ENCODE assay signal across 8 cellular contexts in the genomic region with DNA sequence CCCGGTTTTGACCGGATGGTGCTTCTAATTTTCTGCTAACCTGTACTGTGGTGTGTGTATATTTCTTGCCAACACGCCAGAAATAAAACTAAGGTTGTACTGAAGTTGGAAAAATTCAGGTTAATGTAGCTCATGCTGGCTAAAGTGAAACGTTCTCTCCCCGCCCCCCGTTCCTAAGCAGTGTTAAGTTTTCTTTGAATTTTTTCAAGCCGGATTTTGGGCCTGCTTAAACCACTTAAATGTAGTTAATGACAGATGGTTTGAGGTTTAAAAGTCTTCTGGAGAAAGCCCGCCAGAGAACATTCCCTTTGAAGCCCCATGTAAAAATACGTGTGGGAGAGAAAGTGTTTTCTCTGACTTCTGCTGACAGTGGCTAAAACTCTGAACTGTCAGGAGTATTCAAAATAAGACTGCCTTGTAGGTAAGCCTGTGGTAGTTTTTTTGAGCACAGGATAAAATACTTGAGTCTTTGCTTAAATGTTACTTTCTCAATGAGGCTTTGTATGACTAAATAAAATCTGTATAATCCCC.
DNase-seq lines count a peak whose midpoint lies in the region; ATAC-seq and TF ChIP-seq lines count a peak whose summit lies in the region.

No MANE protein-coding gene starts in this region.

- H4K20me1 ChIP-seq in SU-DHL-6 (ENCODE audit: low read depth, low read length) = no peaks in the 10 kb centered on the region

- peak overlapping the region; percentile 94 for H3K27ac ChIP-seq in SU-DHL-6 (ENCODE audit: low read depth, low read length)
- peak overlapping the region; percentile 71 for H3K27ac ChIP-seq in skeletal muscle tissue (ENCODE audit: low read depth, low read length)

- no peak for ATAC-seq in HG02623 (IDR thresholded peaks at IDR 0.05; ENCODE audit: unreplicated experiment)

- 0 out of 2 replicates have a peak, but pooled peaks cover 2% of the 10 kb centered on the region for H3K36me3 ChIP-seq in SU-DHL-6 (ENCODE audit: low read length)
- H3K36me3 ChIP-seq in skeletal muscle tissue (ENCODE audit: control insufficient read depth in 3 of 3, insufficient read depth in 3 of 3, low read length in 3 of 3) = no peaks in the 10 kb centered on the region

- peaks cover 12 to 20% (median 18%) of the 10 kb centered on the region in 3 donors for H3K4me1 ChIP-seq in skeletal muscle tissue (ENCODE audit: control insufficient read depth in 3 of 3, insufficient read depth in 3 of 3, low read length in 3 of 3)

- DNase-seq in NCI-H146 (lab: John Stamatoyannopoulos, UW) = peak; percentile 56
- DNase-seq in NCI-H146 treated with DMSO at 0.1 percent for 48 hours (lab: John Stamatoyannopoulos, UW; ENCODE audit: unreplicated experiment) = no peak
- no peak for DNase-seq in fibroblast of mammary gland (ENCODE audit: low read depth)
- no peak for DNase-seq in NCI-H2029 (lab: John Stamatoyannopoulos, UW)
- DNase-seq in DMS114 treated with DMSO at 0.1 percent for 48 hours (lab: John Stamatoyannopoulos, UW; ENCODE audit: unreplicated experiment) = no peak

- peak overlapping the region; percentile 69 for H3K4me2 ChIP-seq in SU-DHL-6 (ENCODE audit: low read depth, low read length, poor library complexity, severe bottlenecking)

- H3K9ac ChIP-seq in SU-DHL-6 (ENCODE audit: low read length) (peak overlapping the region; percentile 70), skeletal muscle tissue (ENCODE audit: low read depth in 1 of 3, low read length in 3 of 3) (peak overlapping the region in 2 of 3 donors; percentile 54 to 64)

- H3K4me3 ChIP-seq in SU-DHL-6 (ENCODE audit: insufficient read depth, low read length, poor library complexity, severe bottlenecking) (peak overlapping the region; percentile 57), fibroblast of mammary gland (ENCODE audit: control insufficient read depth, low read depth, low read length) (peak overlapping the region; percentile 75), skeletal muscle tissue (ENCODE audit: low read length in 3 of 3) (peak overlapping the region; percentile 79 to 84 (median 84))

- no peak for TF ChIP-seq CTCF in SU-DHL-6 (IDR thresholded peaks at IDR 0.05; ENCODE audit: insufficient read depth, low read length, poor library complexity, severe bottlenecking)
- TF ChIP-seq CTCF in fibroblast of mammary gland (conservative IDR thresholded peaks at IDR 0.05; ENCODE audit: control insufficient read depth, insufficient read depth, low read depth, low read length) = no peak

- H3K79me2 ChIP-seq in SU-DHL-6 (ENCODE audit: insufficient read depth, low read length) = no peaks in the 10 kb centered on the region

- no peak overlapping the region for H2AFZ ChIP-seq in SU-DHL-6 (ENCODE audit: low read depth, low read length, severe bottlenecking)

- no peaks in the 10 kb centered on the region for H3K9me3 ChIP-seq in SU-DHL-6 (ENCODE audit: insufficient read depth, low read length)
- no peaks in the 10 kb centered on the region for H3K9me3 ChIP-seq in skeletal muscle tissue (ENCODE audit: control insufficient read depth in 3 of 3, low read length in 3 of 3)

- H3K9me2 ChIP-seq in SU-DHL-6 (replicated peaks; ENCODE audit: insufficient read depth, low read length) = no peaks in the 10 kb centered on the region

- no peaks in the 10 kb centered on the region for H3K27me3 ChIP-seq in SU-DHL-6 (ENCODE audit: low read length)
- peaks cover 41 to 54% (median 51%) of the 10 kb centered on the region in 3 donors for H3K27me3 ChIP-seq in skeletal muscle tissue (ENCODE audit: control insufficient read depth in 3 of 3, insufficient read depth in 3 of 3, low read length in 3 of 3)

- H3F3A ChIP-seq in SU-DHL-6 (ENCODE audit: insufficient read depth) = peaks cover 74% of the 10 kb centered on the region
